In the genomic region with DNA sequence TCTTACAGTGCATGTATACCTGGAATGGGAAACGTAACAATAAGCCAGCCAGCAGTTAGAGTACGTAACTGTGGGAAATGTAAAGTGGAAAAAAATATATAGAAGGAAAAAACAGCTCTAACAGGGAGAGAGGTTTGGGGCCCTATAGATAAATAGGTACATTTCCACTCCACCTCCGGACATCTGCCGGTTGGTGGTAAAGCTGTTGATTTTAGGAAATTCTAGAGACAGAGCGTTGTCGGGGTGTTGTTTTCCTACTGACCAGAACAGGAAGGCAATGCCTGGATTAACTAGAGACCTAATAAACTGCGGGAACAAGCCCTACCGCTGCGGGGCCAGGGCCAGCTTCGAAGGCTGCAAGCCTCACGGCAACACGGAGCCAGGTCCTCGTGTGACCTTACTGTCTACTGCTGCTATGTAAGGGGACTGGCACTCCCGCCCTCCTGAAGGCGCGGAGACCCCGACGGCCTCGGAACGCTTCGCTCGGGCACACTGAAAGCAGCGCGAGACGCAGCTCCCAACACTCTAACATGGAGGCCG, we compare ENCODE assay signal across 9 cellular contexts.
DNase-seq lines count a peak whose midpoint lies in the region; ATAC-seq, FAIRE-seq and TF ChIP-seq lines count a peak whose summit lies in the region.
"Had no signal": no experiment of that assay in that cellular context is flagged by ENCODE, and none has a peak within 500 bp of the region (broad histone marks: within the 10 kb centered on the region; RNA-seq: fewer than 3 reads in every experiment).

No MANE protein-coding gene starts in this region.

- peak overlapping the region; percentile 88 for H3K4me2 ChIP-seq in SU-DHL-6 (ENCODE audit: low read depth, low read length, poor library complexity, severe bottlenecking)

- H3K9me3 ChIP-seq in SU-DHL-6 (ENCODE audit: insufficient read depth, low read length), result no peaks in the 10 kb centered on the region

- peak overlapping the region; percentile 94 for H3K9ac ChIP-seq in SU-DHL-6 (ENCODE audit: low read length)

- H3F3A ChIP-seq in SU-DHL-6 (ENCODE audit: insufficient read depth), result peaks cover 16% of the 10 kb centered on the region; the same call in 1 of the 2 replicates

- FAIRE-seq in D721Med (lab: Jason Lieb, UNC), result no peak
- FAIRE-seq: TTC549 had no signal

- peaks cover 27% of the 10 kb centered on the region for H3K79me2 ChIP-seq in SU-DHL-6 (ENCODE audit: insufficient read depth, low read length)

- DNase-seq in DMS 273 (lab: John Stamatoyannopoulos, UW; ENCODE audit: unreplicated experiment), result peak; percentile 86
- peak; percentile 54 for DNase-seq in midbrain (lab: John Stamatoyannopoulos, UW)
- DNase-seq in stimulated activated naive CD8-positive, alpha-beta T cell treated with anti-CD3 and anti-CD28 coated beads, Interleukin-15, Interleukin-2, amounts not matched to agents 100 U/mL and 50 U/mL, for 24 hours, result peak; percentile 53
- DNase-seq in AG20443 (ENCODE audit: low spot score), result no peak
- DNase-seq in D721Med (ENCODE audit: insufficient read length, low spot score), result no peak

- peak overlapping the region; percentile 87 for H2AFZ ChIP-seq in SU-DHL-6 (ENCODE audit: low read depth, low read length, severe bottlenecking)

- ATAC-seq in HG03378 (IDR thresholded peaks at IDR 0.05; ENCODE audit: unreplicated experiment), result peak; percentile 29
- ATAC-seq in stimulated activated naive CD8-positive, alpha-beta T cell treated with anti-CD3 and anti-CD28 coated beads, Interleukin-15, Interleukin-2, amounts not matched to agents 100 U/mL and 50 U/mL, for 24 hours, result peak; percentile 25

- peak overlapping the region; percentile 82 for H3K27ac ChIP-seq in SU-DHL-6 (ENCODE audit: low read depth, low read length)
- H3K27ac ChIP-seq in cingulate gyrus (ENCODE audit: low read depth, low read length), result peak overlapping the region; percentile 96

- TF ChIP-seq CTCF in SU-DHL-6 (IDR thresholded peaks at IDR 0.05; ENCODE audit: insufficient read depth, low read length, poor library complexity, severe bottlenecking) (no peak), D721Med (IDR thresholded peaks at IDR 0.05; ENCODE audit: insufficient read depth, missing control alignments) (no peak)

- no peaks in the 10 kb centered on the region for H3K27me3 ChIP-seq in SU-DHL-6 (ENCODE audit: low read length)

- peak overlapping the region; percentile 74 for H3K4me3 ChIP-seq in SU-DHL-6 (ENCODE audit: insufficient read depth, low read length, poor library complexity, severe bottlenecking)

- peaks cover 29% of the 10 kb centered on the region for H3K36me3 ChIP-seq in SU-DHL-6 (ENCODE audit: low read length)

- peaks cover 12% of the 10 kb centered on the region for H4K20me1 ChIP-seq in SU-DHL-6 (ENCODE audit: low read depth, low read length)

- H3K9me2 ChIP-seq in SU-DHL-6 (replicated peaks; ENCODE audit: insufficient read depth, low read length), result no peaks in the 10 kb centered on the region

Comparison
In these comparisons a context has a peak if more than half of its experiments do, and no peak if none do; other contexts are left out.
1. DNase-seq: peak in DMS 273 (single experiment), midbrain (single experiment) and stimulated activated naive CD8-positive, alpha-beta T cell treated with anti-CD3 and anti-CD28 coated beads, Interleukin-15, Interleukin-2, amounts not matched to agents 100 U/mL and 50 U/mL, for 24 hours (single experiment); none in AG20443 (single experiment) and D721Med (single experiment).